8 cellular contexts compared by ENCODE assay signal in the genomic region with DNA sequence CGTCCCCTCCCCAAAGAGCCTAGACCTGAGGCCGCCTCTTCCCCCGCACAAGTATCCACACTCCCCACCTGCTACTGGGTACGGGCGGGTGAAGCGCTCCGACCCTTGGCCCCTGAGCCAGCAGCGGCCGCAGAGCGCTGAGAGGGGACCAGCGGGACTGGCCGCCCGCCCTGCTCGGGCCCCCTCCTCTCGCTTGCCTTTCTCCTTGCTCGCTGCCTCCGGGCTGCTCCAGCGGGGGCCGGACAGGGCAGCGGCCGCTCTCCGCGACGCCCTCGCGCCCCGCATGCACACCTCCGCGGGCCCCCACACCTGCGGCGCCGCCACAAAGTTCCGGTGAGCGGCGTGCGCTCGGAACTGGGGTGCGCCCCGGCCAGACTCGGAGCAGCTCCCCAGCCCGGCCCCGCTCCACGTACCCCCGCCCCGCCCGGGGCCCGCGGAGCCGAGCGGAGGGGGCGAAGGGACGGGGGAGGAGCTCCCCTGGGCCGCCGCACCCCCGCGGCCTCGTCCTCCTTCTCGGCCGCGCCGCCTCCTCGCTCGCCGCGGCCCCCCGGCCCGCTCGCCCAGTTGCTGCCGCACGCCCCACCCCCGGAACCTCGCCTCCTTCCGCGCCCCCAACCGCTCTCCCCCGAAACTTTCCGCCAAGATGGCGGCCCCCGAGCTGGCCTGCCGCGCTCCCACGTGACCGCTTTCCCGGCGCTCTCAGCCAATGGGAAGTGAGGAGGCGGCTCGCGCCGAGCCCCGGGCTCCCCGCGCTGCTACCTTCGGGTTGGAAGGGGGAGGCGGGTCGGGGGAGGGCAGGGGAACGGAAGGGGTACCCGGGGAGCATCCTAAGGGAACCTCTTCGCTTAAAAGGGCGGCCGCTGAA. TPM values are rescaled to one million over a fixed set of nuclear protein-coding genes. Genes with fewer than 3 reads are reported as not detected.
DNase-seq lines count a peak whose midpoint lies in the region; ATAC-seq and TF ChIP-seq lines count a peak whose summit lies in the region.

No MANE protein-coding gene starts in this region.

- peak overlapping the region; percentile 84 for H3K4me3 ChIP-seq in BLaER1
- peak overlapping the region; percentile 93 to 98 (median 94) for H3K4me3 ChIP-seq in right lobe of liver

- H3K9ac ChIP-seq in BLaER1, result peak overlapping the region; percentile 93

- H3K27me3 ChIP-seq in BLaER1 (peaks cover 18% of the 10 kb centered on the region), right lobe of liver (no peaks in the 10 kb centered on the region)

- 20% methylated on average over 1 of the region's 100 CpGs for WGBS in right lobe of liver (ENCODE audit: insufficient coverage, low coverage, low lambda C conversion rate, missing lambda C conversion rate)

- TF ChIP-seq CTCF in right lobe of liver (IDR thresholded peaks at IDR 0.05), result no peak

- H3K4me1 ChIP-seq in BLaER1 (peaks cover 49% of the 10 kb centered on the region), right lobe of liver (peaks cover 0 to 22% (median 3%) of the 10 kb centered on the region in 4 donors)

- H3K36me3 ChIP-seq in BLaER1 (peaks cover 20% of the 10 kb centered on the region), right lobe of liver (peaks cover 0 to 9% (median 3%) of the 10 kb centered on the region in 4 donors)

- H3K9me3 ChIP-seq in BLaER1 (no peaks in the 10 kb centered on the region), right lobe of liver (no peaks in the 10 kb centered on the region)

- ATAC-seq in GM19351 (IDR thresholded peaks at IDR 0.05; ENCODE audit: unreplicated experiment) (peak; percentile 70), HG03460 (IDR thresholded peaks at IDR 0.05; ENCODE audit: unreplicated experiment) (peak; percentile 76), right lobe of liver (peak; percentile 83 to 87 (median 86))

- H4K20me1 ChIP-seq in BLaER1, result peaks cover 40% of the 10 kb centered on the region

- TF ChIP-seq POLR2A in right lobe of liver (IDR thresholded peaks at IDR 0.05), result no peak

- intact Hi-C loops in right lobe of liver (cut with DNase I), result no loop called here

- DNase-seq in NCI-H524 (lab: John Stamatoyannopoulos, UW) (peak; percentile 91 to 92), dermis blood vessel endothelial cell (peak; percentile 92), right lobe of liver (peak; percentile 91 to 93 (median 92))
- DNase-seq in activated CD4-positive, alpha-beta T cell treated with anti-CD3 and anti-CD28 coated beads, Interleukin-2, amount 50 U/mL, for 1 hour, result peak; percentile 86
- peak; percentile 90 for DNase-seq in stimulated activated CD4-positive, alpha-beta T cell treated with anti-CD3 and anti-CD28 coated beads, Interleukin-4, amount 100 ng/mL, for 24 hours

- H3K27ac ChIP-seq in BLaER1 (peak overlapping the region; percentile 95), right lobe of liver (peak overlapping the region; percentile 66 to 92 (median 83))

- peak overlapping the region; percentile 99 for H3K4me2 ChIP-seq in BLaER1

RNA-seq across cellular contexts. Expression of gene DLG1, which starts 0.7 kb away (rescaled TPM):
- total RNA-seq in dermis blood vessel endothelial cell, result 82.2 and 85.4 TPM in 2 replicates
- 10 to 100 TPM; 36.1 to 50.2 (median 44.2) TPM for total RNA-seq in right lobe of liver

Comparison
In these comparisons a context has a peak if more than half of its experiments do, and no peak if none do; other contexts are left out.
1. Peak in every context shown above with its lines: DNase-seq, ATAC-seq, H3K4me3 ChIP-seq and H3K27ac ChIP-seq.